In genomic region chr12:47082283-47082962, GRCh38 we compare ENCODE assay signal across 10 cellular contexts. TPM values are rescaled to one million over a fixed set of nuclear protein-coding genes. Genes with fewer than 3 reads are reported as not detected.
DNase-seq lines count a peak whose midpoint lies in the region; FAIRE-seq and TF ChIP-seq lines count a peak whose summit lies in the region.
"Had no signal": no experiment of that assay in that cellular context is flagged by ENCODE, and none has a peak within 500 bp of the region (broad histone marks: within the 10 kb centered on the region; RNA-seq: fewer than 3 reads in every experiment).

No MANE protein-coding gene starts in this region.

- peak overlapping the region; percentile 42 for H3K4me3 Mint-ChIP-seq in activated T-helper 1 cell treated with anti-CD3 and anti-CD28 coated beads, Interleukin-12 subunit alpha, Interleukin-12 subunit beta, Interleukin-2, Interleukin-4 antibody, amounts not matched to agents 30 ng/mL and 10 ng/mL and 1 ng/mL, durations not matched to agents 14 hours and 24 hours and 36 hours
- H3K4me3 Mint-ChIP-seq: CD14-positive monocyte had no signal

- H3K4me2 ChIP-seq in mesenchymal stem cell (ENCODE audit: low read length, poor library complexity, severe bottlenecking), result no peak overlapping the region

- H3K18ac ChIP-seq in mesenchymal stem cell (ENCODE audit: low read depth in 1 of 2, low read length in 2 of 2), result no peak overlapping the region

- H3K4me3 ChIP-seq in ACC112 (ENCODE audit: low read depth, low read length) (no peak overlapping the region), mesenchymal stem cell (ENCODE audit: insufficient read depth in 1 of 2, low read depth in 1 of 2, low read length in 2 of 2) (no peak overlapping the region), kidney (ENCODE audit: low read length in 2 of 2) (no peak overlapping the region)
- H3K4me3 ChIP-seq: cardiac muscle cell had no signal

- H2BK120ac ChIP-seq in mesenchymal stem cell (ENCODE audit: low read depth, low read length), result no peak overlapping the region

- no peak overlapping the region for H4K91ac ChIP-seq in mesenchymal stem cell (ENCODE audit: low read length)

- H3K27ac ChIP-seq in ACC112 (ENCODE audit: low read depth, low read length), result peak overlapping the region; percentile 71
- H3K27ac ChIP-seq in mesenchymal stem cell (ENCODE audit: low read length, poor library complexity, severe bottlenecking), result peak overlapping the region; percentile 76
- no peak overlapping the region for H3K27ac ChIP-seq in kidney (ENCODE audit: low read depth in 2 of 2, low read length in 2 of 2)
- H3K27ac ChIP-seq: cardiac muscle cell had no signal

- H3K36me3 ChIP-seq in ACC112 (ENCODE audit: insufficient read depth, low read length), result no peaks in the 10 kb centered on the region
- H3K36me3 ChIP-seq in mesenchymal stem cell (ENCODE audit: control insufficient read depth in 1 of 2, insufficient read depth in 2 of 2, low read depth in 1 of 2, low read length in 2 of 2), result peaks cover 0 to 2% of the 10 kb centered on the region in 2 experiments
- peaks cover 0 to 2% of the 10 kb centered on the region in 2 donors for H3K36me3 ChIP-seq in kidney (ENCODE audit: control insufficient read depth in 1 of 2, insufficient read depth in 2 of 2, low read length in 2 of 2)
- H3K36me3 ChIP-seq: cardiac muscle cell had no signal

- H3K79me2 ChIP-seq in ACC112 (ENCODE audit: control insufficient read depth, insufficient read depth, low read length, unreplicated experiment), result peaks cover 18% of the 10 kb centered on the region

- H3K36me3 Mint-ChIP-seq in activated T-helper 1 cell treated with anti-CD3 and anti-CD28 coated beads, Interleukin-12 subunit alpha, Interleukin-12 subunit beta, Interleukin-2, Interleukin-4 antibody, amounts not matched to agents 30 ng/mL and 10 ng/mL and 1 ng/mL, durations not matched to agents 14 hours and 24 hours and 36 hours (ENCODE audit: low read depth), result peaks cover 25% of the 10 kb centered on the region
- H3K36me3 Mint-ChIP-seq: CD14-positive monocyte had no signal

- no peaks in the 10 kb centered on the region for H3K9me3 Mint-ChIP-seq in activated T-helper 1 cell treated with anti-CD3 and anti-CD28 coated beads, Interleukin-12 subunit alpha, Interleukin-12 subunit beta, Interleukin-2, Interleukin-4 antibody, amounts not matched to agents 30 ng/mL and 10 ng/mL and 1 ng/mL, durations not matched to agents 14 hours and 24 hours and 36 hours

- H3K27me3 ChIP-seq in ACC112 (ENCODE audit: insufficient read depth, low read length), result no peaks in the 10 kb centered on the region
- H3K27me3 ChIP-seq in mesenchymal stem cell (ENCODE audit: control insufficient read depth in 1 of 2, insufficient read depth in 1 of 2, low read length in 2 of 2), result peaks cover 0 to 16% of the 10 kb centered on the region in 2 experiments
- H3K27me3 ChIP-seq: cardiac muscle cell had no signal

- H2BK5ac ChIP-seq in mesenchymal stem cell (ENCODE audit: low read depth, low read length, poor library complexity, severe bottlenecking), result no peak overlapping the region

- H2AFZ ChIP-seq in ACC112 (ENCODE audit: low read length, unreplicated experiment) (no peak overlapping the region), mesenchymal stem cell (ENCODE audit: low read depth, low read length) (no peak overlapping the region)

- H3K4me1 Mint-ChIP-seq in activated T-helper 1 cell treated with anti-CD3 and anti-CD28 coated beads, Interleukin-12 subunit alpha, Interleukin-12 subunit beta, Interleukin-2, Interleukin-4 antibody, amounts not matched to agents 30 ng/mL and 10 ng/mL and 1 ng/mL, durations not matched to agents 14 hours and 24 hours and 36 hours (ENCODE audit: low read depth), result peaks cover 80% of the 10 kb centered on the region

- WGBS in mesenchymal stem cell, result 54% methylated on average over 2 of the region's 5 CpGs

- no peak overlapping the region for H3K23ac ChIP-seq in mesenchymal stem cell (ENCODE audit: low read length in 2 of 2)

- no peak overlapping the region for H2BK15ac ChIP-seq in mesenchymal stem cell (ENCODE audit: low read depth, poor library complexity, severe bottlenecking)

- H3K9me3 ChIP-seq in mesenchymal stem cell (ENCODE audit: control insufficient read depth, low read length) (no peaks in the 10 kb centered on the region), kidney (ENCODE audit: control insufficient read depth in 1 of 2, low read length in 2 of 2) (no peaks in the 10 kb centered on the region)

- H3K4ac ChIP-seq in mesenchymal stem cell (ENCODE audit: low read depth in 1 of 2, low read length in 2 of 2), result no peak overlapping the region

- FAIRE-seq in kidney (lab: Jason Lieb, UNC), result no peak

- H3K14ac ChIP-seq in mesenchymal stem cell (ENCODE audit: low read length in 2 of 2), result no peak overlapping the region

- no peak overlapping the region for H3K9ac ChIP-seq in mesenchymal stem cell (ENCODE audit: low read length)
- no peak overlapping the region for H3K9ac ChIP-seq in kidney (ENCODE audit: low read length in 2 of 2)

- H2AK5ac ChIP-seq in mesenchymal stem cell (ENCODE audit: low read length, severe bottlenecking), result no peak overlapping the region

- intact Hi-C loops in activated T-helper 1 cell treated with anti-CD3 and anti-CD28 coated beads, Interleukin-12 subunit alpha, Interleukin-12 subunit beta, Interleukin-2, Interleukin-4 antibody, amounts not matched to agents 30 ng/mL and 10 ng/mL and 1 ng/mL, durations not matched to agents 14 hours and 24 hours and 36 hours (cut with micrococcal nuclease), result loop anchor here (5.0 to 10.0 kb wide), 6 partner anchors 558 to 875 kb away; partner anchors contain the start of genes RPAP3 and SLC38A2
- intact Hi-C loops in kidney (cut with DNase I), result no loop called here

- peaks cover 2% of the 10 kb centered on the region for H3K79me1 ChIP-seq in mesenchymal stem cell (replicated peaks; ENCODE audit: low read length, poor library complexity, severe bottlenecking)

- no peak for TF ChIP-seq CTCF in kidney (IDR thresholded peaks at IDR 0.05; ENCODE audit: borderline replicate concordance, extremely low read depth, insufficient read depth)

- H4K8ac ChIP-seq in mesenchymal stem cell (ENCODE audit: low read length), result no peak overlapping the region

- no peaks in the 10 kb centered on the region for H3K27me3 Mint-ChIP-seq in activated T-helper 1 cell treated with anti-CD3 and anti-CD28 coated beads, Interleukin-12 subunit alpha, Interleukin-12 subunit beta, Interleukin-2, Interleukin-4 antibody, amounts not matched to agents 30 ng/mL and 10 ng/mL and 1 ng/mL, durations not matched to agents 14 hours and 24 hours and 36 hours (ENCODE audit: insufficient read depth)

- H3K27ac Mint-ChIP-seq in activated T-helper 1 cell treated with anti-CD3 and anti-CD28 coated beads, Interleukin-12 subunit alpha, Interleukin-12 subunit beta, Interleukin-2, Interleukin-4 antibody, amounts not matched to agents 30 ng/mL and 10 ng/mL and 1 ng/mL, durations not matched to agents 14 hours and 24 hours and 36 hours, result no peak overlapping the region

- H3K4me1 ChIP-seq in ACC112 (ENCODE audit: control insufficient read depth, insufficient read depth, low read length, unreplicated experiment) (peaks cover 72% of the 10 kb centered on the region), mesenchymal stem cell (ENCODE audit: control insufficient read depth, insufficient read depth, low read depth, low read length) (peaks cover 15% of the 10 kb centered on the region), kidney (ENCODE audit: control insufficient read depth in 1 of 2, insufficient read depth in 1 of 2, low read depth in 1 of 2, low read length in 2 of 2) (peaks cover 4 to 8% of the 10 kb centered on the region in 2 donors)

- DNase-seq in HS-5 (ENCODE audit: low read depth) (peak; percentile 93), mesenchymal stem cell (peak; percentile 11), NCI-H774 (lab: John Stamatoyannopoulos, UW) (no peak), T1000 (lab: John Stamatoyannopoulos, UW) (no peak), kidney (no peak)
- no peak for DNase-seq in activated T-helper 1 cell treated with anti-CD3 and anti-CD28 coated beads, Interleukin-12 subunit alpha, Interleukin-12 subunit beta, Interleukin-2, Interleukin-4 antibody, amounts not matched to agents 30 ng/mL and 10 ng/mL and 1 ng/mL, durations not matched to agents 14 hours and 24 hours and 36 hours (ENCODE audit: low spot score)
- DNase-seq in activated CD8-positive, alpha-beta memory T cell treated with anti-CD3 and anti-CD28 coated beads, Interleukin-2, amount 50 U/mL, for 48 hours, result no peak

- H2BK12ac ChIP-seq in mesenchymal stem cell (ENCODE audit: low read length in 2 of 2), result no peak overlapping the region

RNA-seq across cellular contexts. Expression of gene AMIGO2, which starts 2.7 kb away (rescaled TPM):
- 11.6 and 12.5 TPM in 2 replicates for total RNA-seq in activated T-helper 1 cell treated with anti-CD3 and anti-CD28 coated beads, Interleukin-12 subunit alpha, Interleukin-12 subunit beta, Interleukin-2, Interleukin-4 antibody, amounts not matched to agents 30 ng/mL and 10 ng/mL and 1 ng/mL, durations not matched to agents 14 hours and 24 hours and 36 hours
- polyA plus RNA-seq in mesenchymal stem cell (2013, experiment 1 of 2), result 13.2 TPM
- polyA plus RNA-seq in mesenchymal stem cell (2013, experiment 2 of 2), result 13.5 TPM
- 8.7 TPM for total RNA-seq in kidney
- 12.2 TPM for polyA plus RNA-seq in kidney (ENCODE audit: insufficient read depth, low read depth, low replicate concordance)

RNA-seq across cellular contexts. Expression of gene PCED1B, which starts 3.0 kb away (rescaled TPM):
- total RNA-seq in activated T-helper 1 cell treated with anti-CD3 and anti-CD28 coated beads, Interleukin-12 subunit alpha, Interleukin-12 subunit beta, Interleukin-2, Interleukin-4 antibody, amounts not matched to agents 30 ng/mL and 10 ng/mL and 1 ng/mL, durations not matched to agents 14 hours and 24 hours and 36 hours, result 50.8 and 55.5 TPM in 2 replicates
- 3.0 TPM for polyA plus RNA-seq in mesenchymal stem cell (2013, experiment 1 of 2)
- 2.4 TPM for polyA plus RNA-seq in mesenchymal stem cell (2013, experiment 2 of 2)
- 9.2 TPM for total RNA-seq in kidney
- 2.8 TPM for polyA plus RNA-seq in kidney (ENCODE audit: insufficient read depth, low read depth, low replicate concordance)

Comparison
In these comparisons a context has a peak if more than half of its experiments do, and no peak if none do; other contexts are left out.
1. H3K27ac ChIP-seq: peak in ACC112 (single experiment) and mesenchymal stem cell (single experiment); none in kidney (0 of 2).
2. DNase-seq: peak in HS-5 (single experiment) and mesenchymal stem cell (single experiment); none in activated T-helper 1 cell treated with anti-CD3 and anti-CD28 coated beads, Interleukin-12 subunit alpha, Interleukin-12 subunit beta, Interleukin-2, Interleukin-4 antibody, amounts not matched to agents 30 ng/mL and 10 ng/mL and 1 ng/mL, durations not matched to agents 14 hours and 24 hours and 36 hours (single experiment), NCI-H774 (single experiment), activated CD8-positive, alpha-beta memory T cell treated with anti-CD3 and anti-CD28 coated beads, Interleukin-2, amount 50 U/mL, for 48 hours (single experiment), T1000 (single experiment) and kidney (single experiment).